ENCODE assay signal across 8 cellular contexts in genomic region chr10:88880287-88881094, GRCh38. TPM values are rescaled to one million over a fixed set of nuclear protein-coding genes. Genes with fewer than 3 reads are reported as not detected.
DNase-seq lines count a peak whose midpoint lies in the region; ATAC-seq, FAIRE-seq and TF ChIP-seq lines count a peak whose summit lies in the region.

No MANE protein-coding gene starts in this region.

- H3K36me3 Mint-ChIP-seq in activated T-helper 17 cell treated with anti-CD3 and anti-CD28 coated beads, Interleukin-2, amount 50 U/mL, for 72 hours (ENCODE audit: low read depth): peaks cover 26% of the 10 kb centered on the region
- no peaks in the 10 kb centered on the region for H3K36me3 Mint-ChIP-seq in natural killer cell

- H3K9me3 Mint-ChIP-seq in activated T-helper 17 cell treated with anti-CD3 and anti-CD28 coated beads, Interleukin-2, amount 50 U/mL, for 72 hours: no peaks in the 10 kb centered on the region
- H3K9me3 Mint-ChIP-seq in natural killer cell: no peaks in the 10 kb centered on the region

- FAIRE-seq in D721Med (lab: Jason Lieb, UNC): no peak

- H3K27me3 Mint-ChIP-seq in activated T-helper 17 cell treated with anti-CD3 and anti-CD28 coated beads, Interleukin-2, amount 50 U/mL, for 72 hours: no peaks in the 10 kb centered on the region
- peaks cover 0 to 4% of the 10 kb centered on the region in 2 donors for H3K27me3 Mint-ChIP-seq in natural killer cell (ENCODE audit: low read depth in 2 of 2)

- DNase-seq in D721Med (ENCODE audit: insufficient read length, low spot score): peak; percentile 42
- DNase-seq in HK-2 (ENCODE audit: unreplicated experiment): peak; percentile 88
- peak; percentile 78 for DNase-seq in fibroblast of mammary gland (ENCODE audit: low read depth)
- DNase-seq in natural killer cell: peak; percentile 69
- peak; percentile 45 to 87 (median 71) for DNase-seq in stimulated activated naive CD4-positive, alpha-beta T cell (lab: John Stamatoyannopoulos, UW)

- intact Hi-C loops in natural killer cell (cut with micrococcal nuclease): loop anchor here (2.0 to 5.0 kb wide), 3 partner anchors 46 to 54 kb away; no protein-coding TSS in a partner anchor

- H3K4me3 ChIP-seq in fibroblast of mammary gland (ENCODE audit: control insufficient read depth, low read depth, low read length): peak overlapping the region; percentile 86

- TF ChIP-seq CTCF in D721Med (IDR thresholded peaks at IDR 0.05; ENCODE audit: insufficient read depth, missing control alignments) (peak; percentile 14), fibroblast of mammary gland (conservative IDR thresholded peaks at IDR 0.05; ENCODE audit: control insufficient read depth, insufficient read depth, low read depth, low read length) (no peak), natural killer cell (IDR thresholded peaks at IDR 0.05) (no peak)

- peak overlapping the region; percentile 95 for H3K27ac Mint-ChIP-seq in activated T-helper 17 cell treated with anti-CD3 and anti-CD28 coated beads, Interleukin-2, amount 50 U/mL, for 72 hours
- peak overlapping the region; percentile 88 to 97 for H3K27ac Mint-ChIP-seq in natural killer cell

- peak overlapping the region; percentile 95 for H3K4me3 Mint-ChIP-seq in activated T-helper 17 cell treated with anti-CD3 and anti-CD28 coated beads, Interleukin-2, amount 50 U/mL, for 72 hours
- H3K4me3 Mint-ChIP-seq in natural killer cell: peak overlapping the region; percentile 98

- peak; percentile 77 for ATAC-seq in GM19463 (IDR thresholded peaks at IDR 0.05; ENCODE audit: unreplicated experiment)
- peak; percentile 83 for ATAC-seq in activated T-helper 17 cell treated with anti-CD3 and anti-CD28 coated beads, Interleukin-2, amount 50 U/mL, for 72 hours (replicated peaks)
- peak; percentile 75 to 91 (median 80) for ATAC-seq in natural killer cell

- H3K4me1 Mint-ChIP-seq in activated T-helper 17 cell treated with anti-CD3 and anti-CD28 coated beads, Interleukin-2, amount 50 U/mL, for 72 hours: peaks cover 37% of the 10 kb centered on the region
- H3K4me1 Mint-ChIP-seq in natural killer cell: peaks cover 50 to 59% of the 10 kb centered on the region in 2 donors

TF ChIP-seq in PFSK-1, 5 proteins besides CTCF, POLR2A, EP300 and RAD21:
- TF ChIP-seq POLR2AphosphoS5 (IDR thresholded peaks at IDR 0.05; ENCODE audit: low read depth, low read length) (no peak), FOXP2 (optimal IDR thresholded peaks at IDR 0.05; ENCODE audit: borderline replicate concordance, extremely low read depth, extremely low read length, insufficient read depth) (peak; percentile 77), TAF1 (IDR thresholded peaks at IDR 0.05; ENCODE audit: borderline replicate concordance, insufficient read depth, low read length) (no peak)

RNA-seq across cellular contexts. Expression of gene STAMBPL1, which starts 0.4 kb away (rescaled TPM):
- polyA plus RNA-seq in PFSK-1 (2012; ENCODE audit: insufficient read length, low read depth): 18.8 TPM
- 10 to 100 TPM; 27.6 to 72.5 TPM for total RNA-seq in activated T-helper 17 cell treated with anti-CD3 and anti-CD28 coated beads, Interleukin-2, amount 50 U/mL, for 72 hours
- total RNA-seq in natural killer cell: 10 to 100 TPM; 14.8 to 30.3 (median 18.1) TPM

RNA-seq across cellular contexts. Expression of gene ANKRD22, which starts 28.8 kb away (rescaled TPM):
- polyA plus RNA-seq in PFSK-1 (2012; ENCODE audit: insufficient read length, low read depth): 0.46 TPM
- 1 to 10 TPM in 1 of 2 donors, under 1 TPM in 1; 0.21 to 5.9 TPM for total RNA-seq in activated T-helper 17 cell treated with anti-CD3 and anti-CD28 coated beads, Interleukin-2, amount 50 U/mL, for 72 hours
- total RNA-seq in natural killer cell: not detected

Comparison
In these comparisons a context has a peak if more than half of its experiments do, and no peak if none do; other contexts are left out.
1. Peak in every context shown above with its lines: DNase-seq, ATAC-seq and H3K4me3 ChIP-seq.